1 cellular context compared by ENCODE assay signal in the genomic region with DNA sequence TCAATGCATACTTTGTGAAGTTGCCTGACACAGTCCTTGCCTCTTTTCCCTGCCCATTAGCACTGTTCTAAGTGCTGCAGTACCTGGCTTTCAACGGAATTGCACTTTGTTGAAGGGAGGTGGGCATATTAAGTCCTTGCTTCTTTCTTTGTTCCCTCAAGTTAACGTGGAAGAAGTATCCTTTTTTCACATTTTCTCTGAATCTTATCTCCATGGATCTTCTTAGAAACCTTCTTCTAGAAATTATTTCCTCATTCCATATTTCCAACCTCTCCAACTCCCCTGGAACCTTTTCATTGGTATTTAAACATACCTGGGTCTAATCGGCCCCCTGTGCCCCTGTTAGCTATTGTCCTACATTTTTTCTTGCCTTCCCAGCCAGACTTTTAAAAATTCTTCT.
TF ChIP-seq lines count a peak whose summit lies in the region.

No MANE protein-coding gene starts in this region.

TF ChIP-seq in H1, 55 proteins besides CTCF, POLR2A, EP300 and RAD21:
- no peak for TF ChIP-seq MAFK (IDR thresholded peaks at IDR 0.05; ENCODE audit: low read depth, low read length)
